Comparison of ENCODE assay signal across 32 cellular contexts in the genomic region with DNA sequence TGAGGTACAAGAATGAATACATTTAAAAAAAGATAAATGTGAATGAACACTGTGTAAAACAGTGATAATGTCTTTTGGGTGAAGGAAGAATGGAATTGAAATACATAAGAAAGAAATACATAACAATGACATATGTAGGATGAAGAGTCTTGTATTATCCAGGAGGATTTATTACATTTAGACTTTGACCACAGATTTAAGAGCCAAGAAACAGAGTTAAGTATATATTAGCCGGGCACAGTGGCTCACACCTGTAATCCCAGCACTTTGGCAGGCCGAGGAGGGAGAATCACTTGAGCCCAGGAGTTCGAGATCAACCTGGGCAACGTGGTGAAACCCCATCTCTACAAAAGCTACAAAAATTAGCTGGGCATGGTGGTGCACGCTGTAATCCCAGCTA.
"Had no signal": no experiment of that assay in that cellular context is flagged by ENCODE, and none has a peak within 500 bp of the region (broad histone marks: within the 10 kb centered on the region; RNA-seq: fewer than 3 reads in every experiment).

No MANE protein-coding gene starts in this region.

- DNase-seq: naive thymus-derived CD8-positive, alpha-beta T cell; nephron progenitor cell; nucleus accumbens; ovary; psoas muscle; right cardiac atrium; sigmoid colon; stimulated activated CD4-positive, alpha-beta T cell treated with anti-CD3 and anti-CD28 coated beads, Interleukin-12 subunit alpha, Interleukin-12 subunit beta, amount 100 ng/mL, for 4 hours; stimulated activated CD4-positive, alpha-beta T cell treated with anti-CD3 and anti-CD28 coated beads, Interleukin-1b, Interleukin-23, amount 100 ng/mL, for 48 hours; stimulated activated CD4-positive, alpha-beta T cell treated with anti-CD3 and anti-CD28 coated beads, Interleukin-4, amount 100 ng/mL, for 1 hour; stimulated activated CD4-positive, alpha-beta T cell treated with anti-CD3 and anti-CD28 coated beads, Interleukin-4, amount 100 ng/mL, for 4 hours; stimulated activated CD8-positive, alpha-beta memory T cell treated with anti-CD3 and anti-CD28 coated beads, Interleukin-4, amount 100 ng/mL, for 48 hours; stimulated activated naive CD4-positive, alpha-beta T cell; stimulated activated naive CD8-positive, alpha-beta T cell treated with anti-CD3 and anti-CD28 coated beads, Interleukin-15, amount 100 ng/mL, for 72 hours; stimulated activated naive CD8-positive, alpha-beta T cell treated with anti-CD3 and anti-CD28 coated beads, Interleukin-15, Interleukin-2, amounts not matched to agents 100 U/mL and 50 U/mL, for 24 hours; substantia nigra; testis; transverse colon; upper lobe of right lung; uterus had no signal

- H3K4me2 ChIP-seq: smooth muscle cell had no signal

- H2AFZ ChIP-seq: parathyroid adenoma had no signal

- H3K9ac ChIP-seq: parathyroid adenoma had no signal

- H3K4me3 ChIP-seq: ovary, psoas muscle, right lobe of liver, sigmoid colon, smooth muscle cell, spleen, suprapubic skin, testis, tibial artery, transverse colon, upper lobe of right lung, uterus had no signal

- H3K27me3 Mint-ChIP-seq: progenitor cell of endocrine pancreas; stimulated activated naive CD8-positive, alpha-beta T cell treated with anti-CD3 and anti-CD28 coated beads, Interleukin-15, amount 100 ng/mL, for 72 hours had no signal

- H3K27me3 ChIP-seq: neutrophil, ovary, right lobe of liver, spleen, suprapubic skin, testis, transverse colon, uterus had no signal

- H3K36me3 Mint-ChIP-seq: naive thymus-derived CD8-positive, alpha-beta T cell; natural killer cell treated with Interleukin-12 subunit alpha and Interleukin-12 subunit beta and Interleukin-15 and Interleukin-18, amount 100 ng/mL, for 72 hours; stimulated activated memory B cell treated with anti-CD40 and anti-IgM and Interleukin-4, amounts not matched to agents 10 μg/mL and 1 μg/mL and 100 μg/mL, for 72 hours; type B pancreatic cell had no signal

- H3K27ac Mint-ChIP-seq: naive thymus-derived CD8-positive, alpha-beta T cell; natural killer cell treated with Interleukin-12 subunit alpha and Interleukin-12 subunit beta and Interleukin-15 and Interleukin-18, amount 100 ng/mL, for 72 hours; nephron progenitor cell; progenitor cell of endocrine pancreas; stimulated activated memory B cell treated with anti-CD40 and anti-IgM and Interleukin-4, amounts not matched to agents 10 μg/mL and 1 μg/mL and 100 μg/mL, for 72 hours; stimulated activated naive CD8-positive, alpha-beta T cell treated with anti-CD3 and anti-CD28 coated beads, Interleukin-15, amount 100 ng/mL, for 72 hours; type B pancreatic cell had no signal

- H3K27ac ChIP-seq: neutrophil, ovary, parathyroid adenoma, psoas muscle, right lobe of liver, sigmoid colon, spleen, suprapubic skin, testis, tibial artery, transverse colon, upper lobe of right lung, uterus had no signal

- H3K9me3 ChIP-seq: neutrophil, ovary, psoas muscle, right lobe of liver, sigmoid colon, suprapubic skin, testis, transverse colon, upper lobe of right lung, uterus had no signal

- H3K9me3 Mint-ChIP-seq: natural killer cell treated with Interleukin-12 subunit alpha and Interleukin-12 subunit beta and Interleukin-15 and Interleukin-18, amount 100 ng/mL, for 72 hours; neural crest cell; stimulated activated naive CD8-positive, alpha-beta T cell treated with anti-CD3 and anti-CD28 coated beads, Interleukin-15, amount 100 ng/mL, for 72 hours; type B pancreatic cell had no signal

- H3K4me1 Mint-ChIP-seq: naive thymus-derived CD8-positive, alpha-beta T cell; stimulated activated memory B cell treated with anti-CD40 and anti-IgM and Interleukin-4, amounts not matched to agents 10 μg/mL and 1 μg/mL and 100 μg/mL, for 72 hours; stimulated activated naive CD8-positive, alpha-beta T cell treated with anti-CD3 and anti-CD28 coated beads, Interleukin-15, amount 100 ng/mL, for 72 hours had no signal

- H3K4me3 Mint-ChIP-seq: naive thymus-derived CD8-positive, alpha-beta T cell; natural killer cell treated with Interleukin-12 subunit alpha and Interleukin-12 subunit beta and Interleukin-15 and Interleukin-18, amount 100 ng/mL, for 72 hours; nephron progenitor cell; neural crest cell; stimulated activated memory B cell treated with anti-CD40 and anti-IgM and Interleukin-4, amounts not matched to agents 10 μg/mL and 1 μg/mL and 100 μg/mL, for 72 hours; stimulated activated naive CD8-positive, alpha-beta T cell treated with anti-CD3 and anti-CD28 coated beads, Interleukin-15, amount 100 ng/mL, for 72 hours; type B pancreatic cell had no signal

- H3K79me2 ChIP-seq: parathyroid adenoma had no signal

- ATAC-seq: naive thymus-derived CD8-positive, alpha-beta T cell; natural killer cell treated with Interleukin-12 subunit alpha and Interleukin-12 subunit beta and Interleukin-15 and Interleukin-18, amount 100 ng/mL, for 72 hours; psoas muscle; right cardiac atrium; right lobe of liver; stimulated activated memory B cell treated with anti-CD40 and anti-IgM and Interleukin-4, amounts not matched to agents 10 μg/mL and 1 μg/mL and 100 μg/mL, for 72 hours; stimulated activated naive CD8-positive, alpha-beta T cell treated with anti-CD3 and anti-CD28 coated beads, Interleukin-15, amount 100 ng/mL, for 72 hours; stimulated activated naive CD8-positive, alpha-beta T cell treated with anti-CD3 and anti-CD28 coated beads, Interleukin-15, Interleukin-2, amounts not matched to agents 100 U/mL and 50 U/mL, for 24 hours; upper lobe of right lung had no signal

- H3K36me3 ChIP-seq: neutrophil, ovary, right lobe of liver, sigmoid colon, spleen, suprapubic skin, tibial artery, transverse colon, upper lobe of right lung, uterus had no signal

- H3K4me1 ChIP-seq: parathyroid adenoma, sigmoid colon, spleen, suprapubic skin, testis, tibial artery, transverse colon, upper lobe of right lung, uterus had no signal
